ENCODE assay signal across 8 cellular contexts in genomic region chr7:103078231-103078630, GRCh38. TPM values are rescaled to one million over a fixed set of nuclear protein-coding genes. Genes with fewer than 3 reads are reported as not detected.
DNase-seq lines count a peak whose midpoint lies in the region; ATAC-seq and TF ChIP-seq lines count a peak whose summit lies in the region.
"Not testable (repeated sequence)": the region's sequence is repeated elsewhere in the genome, so short reads cannot be mapped to it uniquely, and the experiment has no call there.

No MANE protein-coding gene starts in this region.

- not testable (repeated sequence) for ATAC-seq in CD4-positive, alpha-beta T cell (ENCODE audit: poor library complexity); activated T-cell treated with anti-CD3 and anti-CD28 coated beads, Interleukin-2, amount 50 U/mL, for 72 hours (replicated peaks in 1 of 2)

- not testable (repeated sequence) for H3K23ac ChIP-seq in mesendoderm (ENCODE audit: low read length)

- H3K27me3 Mint-ChIP-seq in CD4-positive, alpha-beta T cell; activated T-cell treated with anti-CD3 and anti-CD28 coated beads, Interleukin-2, amount 50 U/mL, for 72 hours (ENCODE audit: low read depth); brain; neural progenitor cell (ENCODE audit: insufficient read depth, low read depth); type B pancreatic cell: not testable (repeated sequence)

- intact Hi-C loops in CD4-positive, alpha-beta T cell (cut with DNase I, micrococcal nuclease), result loop anchor here in 1 of 2 experiments (5.0 to 10.0 kb wide), 4 partner anchors 264 to 1263 kb away; partner anchors contain the start of genes CUX1, DNAJC2, ORC5 and SH2B2

- not testable (repeated sequence) for H2BK15ac ChIP-seq in mesendoderm (replicated peaks; ENCODE audit: low read depth)

- H3K4me2 ChIP-seq in mesendoderm (ENCODE audit: low read length); neural progenitor cell: not testable (repeated sequence)

- peak overlapping the region; percentile 48 for H3K4me3 Mint-ChIP-seq in CD4-positive, alpha-beta T cell
- H3K4me3 Mint-ChIP-seq in activated T-cell treated with anti-CD3 and anti-CD28 coated beads, Interleukin-2, amount 50 U/mL, for 72 hours, result not testable (repeated sequence)
- H3K4me3 Mint-ChIP-seq in brain, result peak overlapping the region in 3 of 5 experiments; percentile 21 to 78 (median 53)
- peak overlapping the region; percentile 57 for H3K4me3 Mint-ChIP-seq in neural progenitor cell
- H3K4me3 Mint-ChIP-seq in type B pancreatic cell, result peak overlapping the region; percentile 44

- H3K79me2 ChIP-seq in mesendoderm (ENCODE audit: control insufficient read depth, insufficient read depth, low read length) (peaks cover 10% of the 10 kb centered on the region), neural progenitor cell (ENCODE audit: low read depth) (peaks cover 77% of the 10 kb centered on the region)

- H3K27me3 ChIP-seq in CD4-positive, alpha-beta T cell (ENCODE audit: control insufficient read depth, insufficient read depth, low read length); mesendoderm (ENCODE audit: insufficient read depth, low read length, poor library complexity); neural progenitor cell: not testable (repeated sequence)

- H3K4ac ChIP-seq in mesendoderm (ENCODE audit: low read depth, low read length), result not testable (repeated sequence)

- not testable (repeated sequence) for H3K36me3 ChIP-seq in mesendoderm (ENCODE audit: control insufficient read depth, insufficient read depth, low read length); neural progenitor cell

- peaks cover 20% of the 10 kb centered on the region for H3F3A ChIP-seq in neural progenitor cell (ENCODE audit: low read depth)

- CTCF ChIA-PET in CD4-positive, alpha-beta T cell (lab: Charles Lee), result not testable (repeated sequence)

- H3K9me3 Mint-ChIP-seq in CD4-positive, alpha-beta T cell; activated T-cell treated with anti-CD3 and anti-CD28 coated beads, Interleukin-2, amount 50 U/mL, for 72 hours; brain; neural progenitor cell; type B pancreatic cell: not testable (repeated sequence)

- not testable (repeated sequence) for DNase-seq in CD4-positive, alpha-beta T cell; activated T-cell treated with anti-CD3 and anti-CD28 coated beads, Interleukin-2, amount 50 U/mL, for 72 hours; neural progenitor cell (ENCODE audit: low spot score); type B pancreatic cell (ENCODE audit: extremely low spot score, unreplicated experiment)
- DNase-seq in KBM-7 (peak; percentile 60), NCI-H82 treated with DMSO at 0.1 percent for 48 hours (lab: John Stamatoyannopoulos, UW; ENCODE audit: unreplicated experiment) (peak; percentile 25), mesendoderm (peak; percentile 36)

- not testable (repeated sequence) for H3K4me1 ChIP-seq in mesendoderm (ENCODE audit: control insufficient read depth, low read depth, low read length); neural progenitor cell

- H3K4me1 Mint-ChIP-seq in CD4-positive, alpha-beta T cell (ENCODE audit: low read depth), result peaks cover 53% of the 10 kb centered on the region
- H3K4me1 Mint-ChIP-seq in activated T-cell treated with anti-CD3 and anti-CD28 coated beads, Interleukin-2, amount 50 U/mL, for 72 hours (ENCODE audit: low read depth), result peaks cover 45% of the 10 kb centered on the region
- H3K4me1 Mint-ChIP-seq in brain (peaks cover 47% of the 10 kb centered on the region), neural progenitor cell (peaks cover 20% of the 10 kb centered on the region), type B pancreatic cell (ENCODE audit: unreplicated experiment) (peaks cover 19% of the 10 kb centered on the region)

- not testable (repeated sequence) for H3K9me3 ChIP-seq in CD4-positive, alpha-beta T cell (ENCODE audit: control insufficient read depth, low read length); neural progenitor cell (ENCODE audit: low read depth)

- H4K20me1 ChIP-seq in neural progenitor cell (ENCODE audit: low read depth), result not testable (repeated sequence)

- in situ Hi-C loops in KBM-7 (cut with MboI; ENCODE audit: low pct_unique_long_range_greater_than_20kb, low sequenced_read_pairs), result not testable (repeated sequence)

- not testable (repeated sequence) for H3K56ac ChIP-seq in mesendoderm (ENCODE audit: low read length)

- not testable (repeated sequence) for H2BK120ac ChIP-seq in mesendoderm (ENCODE audit: low read depth, low read length)

- not testable (repeated sequence) for H3K4me3 ChIP-seq in mesendoderm (ENCODE audit: low read length); neural progenitor cell

- WGBS in mesendoderm (ENCODE audit: extremely low coverage, insufficient coverage, low lambda C conversion rate), result no CpG with 5 or more reads among the region's 7 CpGs

- H3K9ac ChIP-seq in mesendoderm (ENCODE audit: low read length); neural progenitor cell: not testable (repeated sequence)

- POLR2A ChIA-PET in CD4-positive, alpha-beta T cell (lab: Charles Lee), result not testable (repeated sequence)

- H4K5ac ChIP-seq in mesendoderm (ENCODE audit: low read length), result not testable (repeated sequence)

- not testable (repeated sequence) for H3K79me1 ChIP-seq in mesendoderm (ENCODE audit: low read length)

- H3K36me3 Mint-ChIP-seq in CD4-positive, alpha-beta T cell (ENCODE audit: low read depth), result peaks cover 18% of the 10 kb centered on the region
- not testable (repeated sequence) for H3K36me3 Mint-ChIP-seq in activated T-cell treated with anti-CD3 and anti-CD28 coated beads, Interleukin-2, amount 50 U/mL, for 72 hours (ENCODE audit: insufficient read depth in 2 of 2); neural progenitor cell; type B pancreatic cell
- H3K36me3 Mint-ChIP-seq in brain, result peaks cover 20% of the 10 kb centered on the region

- TF ChIP-seq CTCF in CD4-positive, alpha-beta T cell (IDR thresholded peaks at IDR 0.05); brain (conservative IDR thresholded peaks at IDR 0.05); neural progenitor cell (IDR thresholded peaks at IDR 0.05); type B pancreatic cell (conservative IDR thresholded peaks at IDR 0.05): not testable (repeated sequence)

- H2BK5ac ChIP-seq in mesendoderm (ENCODE audit: low read length), result not testable (repeated sequence)

- H4K8ac ChIP-seq in mesendoderm (ENCODE audit: low read depth, low read length), result not testable (repeated sequence)

- H3K27ac ChIP-seq in CD4-positive, alpha-beta T cell (ENCODE audit: low read depth, low read length); mesendoderm (ENCODE audit: low read depth, low read length); neural progenitor cell: not testable (repeated sequence)

- not testable (repeated sequence) for H2AFZ ChIP-seq in neural progenitor cell (replicated peaks)

- peak overlapping the region; percentile 20 for H3K27ac Mint-ChIP-seq in CD4-positive, alpha-beta T cell
- H3K27ac Mint-ChIP-seq in activated T-cell treated with anti-CD3 and anti-CD28 coated beads, Interleukin-2, amount 50 U/mL, for 72 hours, result peak overlapping the region; percentile 66
- H3K27ac Mint-ChIP-seq in brain, result peak overlapping the region in 2 of 5 experiments; percentile 16 to 30
- not testable (repeated sequence) for H3K27ac Mint-ChIP-seq in neural progenitor cell, type B pancreatic cell

- not testable (repeated sequence) for H3K18ac ChIP-seq in mesendoderm (ENCODE audit: low read length)

- H2AK5ac ChIP-seq in mesendoderm (ENCODE audit: low read length), result not testable (repeated sequence)

RNA-seq across cellular contexts. Expression of gene ARMC10, which starts 3.3 kb away (rescaled TPM):
- total RNA-seq in CD4-positive, alpha-beta T cell, result 1 to 10 TPM; 6.0 to 6.9 TPM
- total RNA-seq in activated T-cell treated with anti-CD3 and anti-CD28 coated beads, Interleukin-2, amount 50 U/mL, for 72 hours, result 10 to 100 TPM; 31.7 to 33.9 TPM
- 39.0 TPM for polyA plus RNA-seq in brain (ENCODE audit: insufficient read depth, low read depth, low replicate concordance)
- 26.5 TPM for polyA plus RNA-seq in mesendoderm (2013, experiment 1 of 2)
- polyA plus RNA-seq in mesendoderm (2013, experiment 2 of 2), result 27.7 TPM
- total RNA-seq in neural progenitor cell (ENCODE audit: low replicate concordance), result 49.9 and 56.5 TPM in 2 replicates
- total RNA-seq in type B pancreatic cell (ENCODE audit: low replicate concordance), result 30.0 and 36.5 TPM in 2 replicates

RNA-seq across cellular contexts. Expression of gene FBXL13, which starts 3.6 kb away (rescaled TPM):
- total RNA-seq in CD4-positive, alpha-beta T cell, result 1 to 10 TPM in 1 of 2 experiments, under 1 TPM in 1; 0.89 to 1.4 TPM
- 1 to 10 TPM; 1.0 to 1.1 TPM for total RNA-seq in activated T-cell treated with anti-CD3 and anti-CD28 coated beads, Interleukin-2, amount 50 U/mL, for 72 hours
- polyA plus RNA-seq in brain (ENCODE audit: insufficient read depth, low read depth, low replicate concordance), result 0.24 TPM
- 1.4 TPM for polyA plus RNA-seq in mesendoderm (2013, experiment 1 of 2)
- 1.8 TPM for polyA plus RNA-seq in mesendoderm (2013, experiment 2 of 2)
- 4.3 and 8.2 TPM in 2 replicates for total RNA-seq in neural progenitor cell (ENCODE audit: low replicate concordance)
- total RNA-seq in type B pancreatic cell (ENCODE audit: low replicate concordance), result 1.1 and 4.0 TPM in 2 replicates
